21 cellular contexts compared by ENCODE assay signal in the genomic region with DNA sequence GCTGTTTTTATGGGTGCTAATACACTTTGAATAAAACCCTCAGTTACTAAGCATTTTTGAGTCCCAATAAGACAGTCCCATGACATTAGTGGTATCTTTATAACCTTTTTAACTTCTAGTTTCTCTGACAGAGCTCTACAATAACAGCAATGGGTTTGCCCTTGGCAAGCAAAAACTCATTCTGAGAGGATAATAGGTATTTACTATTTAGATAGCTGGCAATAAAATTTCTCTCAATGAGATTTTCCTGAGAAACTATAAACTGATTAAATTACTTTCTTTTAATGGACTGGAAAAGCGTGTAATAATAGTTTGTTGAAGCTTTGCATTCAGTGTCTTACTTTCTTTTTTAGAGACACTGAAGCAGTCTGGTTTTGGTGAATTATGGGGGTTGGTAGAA.
"Had no signal": no experiment of that assay in that cellular context is flagged by ENCODE, and none has a peak within 500 bp of the region (broad histone marks: within the 10 kb centered on the region; RNA-seq: fewer than 3 reads in every experiment).

No MANE protein-coding gene starts in this region.

- FAIRE-seq: endothelial cell of umbilical vein, keratinocyte had no signal

- ATAC-seq: activated CD4-positive, alpha-beta T cell treated with anti-CD3 and anti-CD28 coated beads for 36 hours; activated CD8-positive, alpha-beta memory T cell treated with anti-CD3 and anti-CD28 coated beads, Interleukin-2, amount 10 ng/mL, durations not matched to agents 7 days and 5 days; activated CD8-positive, alpha-beta T cell treated with anti-CD3 and anti-CD28 coated beads, Interleukin-2, amount 10 ng/mL, durations not matched to agents 7 days and 5 days; activated naive CD8-positive, alpha-beta T cell treated with anti-CD3 and anti-CD28 coated beads, Interleukin-2, amount 50 U/mL, for 24 hours; gastroesophageal sphincter; left cardiac atrium; right lobe of liver; stimulated activated effector memory CD8-positive, alpha-beta T cell treated with anti-CD3 and anti-CD28 coated beads, Interleukin-12 subunit alpha, Interleukin-12 subunit beta, amount 100 ng/mL, for 72 hours had no signal

- DNase-seq: activated CD4-positive, alpha-beta T cell treated with anti-CD3 and anti-CD28 coated beads for 36 hours; activated CD4-positive, CD25-positive, alpha-beta regulatory T cell; activated CD8-positive, alpha-beta memory T cell treated with anti-CD3 and anti-CD28 coated beads, Interleukin-2, amount 10 ng/mL, durations not matched to agents 7 days and 5 days; activated CD8-positive, alpha-beta T cell treated with anti-CD3 and anti-CD28 coated beads, Interleukin-2, amount 10 ng/mL, durations not matched to agents 7 days and 5 days; activated naive CD8-positive, alpha-beta T cell treated with anti-CD3 and anti-CD28 coated beads, Interleukin-2, amount 50 U/mL, for 24 hours; activated T-cell treated with anti-CD3 and anti-CD28 coated beads, Interleukin-2, amount 50 U/mL, for 48 hours; amygdala; caudate nucleus; cortex of kidney; left cardiac atrium; mammary epithelial cell; naive B cell; nephron progenitor cell; right lobe of liver; stimulated activated CD4-positive, alpha-beta T cell treated with anti-CD3 and anti-CD28 coated beads, Interleukin-12 subunit alpha, Interleukin-12 subunit beta, amount 100 ng/mL, for 4 hours; stimulated activated CD4-positive, alpha-beta T cell treated with anti-CD3 and anti-CD28 coated beads, Interleukin-4, amount 100 ng/mL, for 24 hours; upper lobe of left lung had no signal
